Comparison of ENCODE assay signal across 1 cellular context in genomic region chr2:175853110-175853509, GRCh38.
TF ChIP-seq lines count a peak whose summit lies in the region.

No MANE protein-coding gene starts in this region.

TF ChIP-seq in A549, 52 proteins besides CTCF, POLR2A, EP300 and RAD21:
- TF ChIP-seq MAFK (IDR thresholded peaks at IDR 0.05; ENCODE audit: partially characterized antibody) (peak; percentile 90), HOXA7 (CRISPR knock-in tag; IDR thresholded peaks at IDR 0.05) (no peak)
